ENCODE assay signal across 10 cellular contexts in genomic region chr19:14150041-14150769, GRCh38. TPM values are rescaled to one million over a fixed set of nuclear protein-coding genes. Genes with fewer than 3 reads are reported as not detected.
A peak's percentile ranks its signal among the peaks of the same experiment; 100 is the strongest.
DNase-seq lines count a peak whose midpoint lies in the region; ATAC-seq and TF ChIP-seq lines count a peak whose summit lies in the region.
"Had no signal": no experiment of that assay in that cellular context is flagged by ENCODE, and none has a peak within 500 bp of the region (broad histone marks: within the 10 kb centered on the region; RNA-seq: fewer than 3 reads in every experiment).

No MANE protein-coding gene starts in this region.

- H3K79me2 ChIP-seq in Karpas-422 (ENCODE audit: low read length): no peaks in the 10 kb centered on the region

- peak overlapping the region; percentile 82 for H3K4me3 Mint-ChIP-seq in activated naive CD8-positive, alpha-beta T cell

- WGBS in tibial nerve, 2 donors: 45 to 56% methylated on average over 10 of the region's 10 CpGs

- H3K4me1 ChIP-seq in left lung: peaks cover 18 to 52% of the 10 kb centered on the region in 2 donors
- peaks cover 0 to 44% (median 26%) of the 10 kb centered on the region in 4 donors for H3K4me1 ChIP-seq in tibial nerve
- H3K4me1 ChIP-seq in Karpas-422 (ENCODE audit: low read length): no peaks in the 10 kb centered on the region

- H3K27me3 ChIP-seq in left lung (no peaks in the 10 kb centered on the region), tibial nerve (no peaks in the 10 kb centered on the region), Karpas-422 (ENCODE audit: low read length) (no peaks in the 10 kb centered on the region)

- no peak for TF ChIP-seq EP300 in tibial nerve (IDR thresholded peaks at IDR 0.05)

- intact Hi-C loops in left lung (cut with DNase I): no loop called here

- no peak for ATAC-seq in left lung

- H3K4me2 ChIP-seq in Karpas-422 (ENCODE audit: low read depth, low read length, poor library complexity, severe bottlenecking): no peak overlapping the region

- H3K9me3 ChIP-seq in left lung (no peaks in the 10 kb centered on the region), tibial nerve (no peaks in the 10 kb centered on the region), Karpas-422 (ENCODE audit: low read length) (no peaks in the 10 kb centered on the region)

- TF ChIP-seq CTCF in left lung (IDR thresholded peaks at IDR 0.05): no peak
- TF ChIP-seq CTCF in tibial nerve (IDR thresholded peaks at IDR 0.05): no peak

- H3K27ac ChIP-seq in left lung (peak overlapping the region; percentile 76 to 80), tibial nerve (peak overlapping the region; percentile 30 to 80 (median 64)), Karpas-422 (ENCODE audit: low read length) (no peak overlapping the region)

- no peaks in the 10 kb centered on the region for H3K36me3 Mint-ChIP-seq in activated naive CD8-positive, alpha-beta T cell

- H3K36me3 ChIP-seq in left lung: peaks cover 0 to 25% of the 10 kb centered on the region in 2 donors
- H3K36me3 ChIP-seq in tibial nerve: peaks cover 0 to 36% (median 0%) of the 10 kb centered on the region in 3 donors
- H3K36me3 ChIP-seq in Karpas-422 (ENCODE audit: insufficient read depth, low read length): no peaks in the 10 kb centered on the region

- no peak overlapping the region for H3K9ac ChIP-seq in Karpas-422 (ENCODE audit: low read length)

- no peak overlapping the region for H2AFZ ChIP-seq in Karpas-422 (ENCODE audit: low read length)

- no peak for TF ChIP-seq POLR2A in tibial nerve (IDR thresholded peaks at IDR 0.05)

- peaks cover 21% of the 10 kb centered on the region; the same call in 1 of the 2 replicates for H4K20me1 ChIP-seq in Karpas-422 (ENCODE audit: insufficient read depth, low read depth, low read length)

- no peaks in the 10 kb centered on the region for H3K9me2 ChIP-seq in Karpas-422 (replicated peaks; ENCODE audit: insufficient read depth, low read length)

- H3K9me3 Mint-ChIP-seq in activated naive CD8-positive, alpha-beta T cell (ENCODE audit: low read depth): no peaks in the 10 kb centered on the region
- H3K9me3 Mint-ChIP-seq: activated B cell treated with CpG ODN at 0.5 μM for 24 hours, memory B cell had no signal

- DNase-seq in activated effector memory CD4-positive, alpha-beta T cell treated with Interleukin-2 at 50 U/mL for 16 hours: peak; percentile 5
- DNase-seq in activated effector memory CD4-positive, alpha-beta T cell treated with anti-CD3 and anti-CD28 coated beads, Interleukin-2, amount 50 U/mL, for 16 hours: no peak
- DNase-seq in left lung: peak in 1 of 2 donors; percentile 61
- DNase-seq in tibial nerve (ENCODE audit: low spot score in 2 of 2): no peak
- no peak for DNase-seq in NCI-H2196 treated with DMSO at 0.1 percent for 48 hours (lab: John Stamatoyannopoulos, UW; ENCODE audit: unreplicated experiment)
- no peak for DNase-seq in NCI-H345 treated with DMSO at 0.1 percent for 48 hours (lab: John Stamatoyannopoulos, UW; ENCODE audit: unreplicated experiment)
- no peak for DNase-seq in Karpas-422

- peaks cover 36% of the 10 kb centered on the region for H3K4me1 Mint-ChIP-seq in activated naive CD8-positive, alpha-beta T cell (ENCODE audit: low read depth)

- peak overlapping the region in 1 of 2 donors; percentile 13 for H3K4me3 ChIP-seq in left lung
- H3K4me3 ChIP-seq in tibial nerve: peak overlapping the region in 2 of 4 donors; percentile 1 to 39
- no peak overlapping the region for H3K4me3 ChIP-seq in Karpas-422 (ENCODE audit: low read length)

- peak overlapping the region; percentile 97 for H3K27ac Mint-ChIP-seq in activated naive CD8-positive, alpha-beta T cell

- no peaks in the 10 kb centered on the region for H3K27me3 Mint-ChIP-seq in activated naive CD8-positive, alpha-beta T cell
- H3K27me3 Mint-ChIP-seq: activated B cell treated with CpG ODN at 0.5 μM for 24 hours, memory B cell had no signal

RNA-seq across cellular contexts. Expression of gene ASF1B, which starts 13.8 kb away (rescaled TPM):
- total RNA-seq in left lung (10 to 100 TPM; 10.5 to 11.4 TPM), tibial nerve (1 to 10 TPM in 1 of 4 donors, under 1 TPM in 1, not detected in 2; 0.90 to 2.3 TPM)
- total RNA-seq in Karpas-422 (2014; rRNA removed; shearing (Covaris generic); ENCODE audit: low replicate concordance): 27.1 and 34.9 TPM in 2 replicates

RNA-seq across cellular contexts. Expression of gene PRKACA, which starts 32.6 kb away (rescaled TPM):
- 100 to 1,000 TPM in 1 of 2 donors, 10 to 100 TPM in 1; 81.5 to 118 TPM for total RNA-seq in left lung
- total RNA-seq in tibial nerve: 10 to 100 TPM; 26.9 to 59.4 (median 41.3) TPM
- total RNA-seq in Karpas-422 (2014; rRNA removed; shearing (Covaris generic); ENCODE audit: low replicate concordance): 24.0 and 26.5 TPM in 2 replicates

RNA-seq across cellular contexts. Expression of gene ADGRL1, which starts 55.8 kb away (rescaled TPM):
- total RNA-seq in left lung (10 to 100 TPM; 26.4 to 26.7 TPM), tibial nerve (10 to 100 TPM in 2 of 4 donors, 1 to 10 TPM in 2; 8.0 to 17.5 (median 11.2) TPM)
- 0.40 and 1.2 TPM in 2 replicates for total RNA-seq in Karpas-422 (2014; rRNA removed; shearing (Covaris generic); ENCODE audit: low replicate concordance)

RNA-seq across cellular contexts. Expression of gene SAMD1, which starts 59.7 kb away (rescaled TPM):
- 10 to 100 TPM; 40.4 to 56.9 TPM for total RNA-seq in left lung
- 10 to 100 TPM in 3 of 4 donors, 1 to 10 TPM in 1; 5.9 to 31.4 (median 19.0) TPM for total RNA-seq in tibial nerve
- total RNA-seq in Karpas-422 (2014; rRNA removed; shearing (Covaris generic); ENCODE audit: low replicate concordance): 31.8 and 81.5 TPM in 2 replicates
